16 cellular contexts compared by ENCODE assay signal in genomic region chr19:41120929-41121911, GRCh38. TPM values are rescaled to one million over a fixed set of nuclear protein-coding genes. Genes with fewer than 3 reads are reported as not detected.
DNase-seq lines count a peak whose midpoint lies in the region; ATAC-seq, FAIRE-seq and TF ChIP-seq lines count a peak whose summit lies in the region.
"Not testable (repeated sequence)": the region's sequence is repeated elsewhere in the genome, so short reads cannot be mapped to it uniquely, and the experiment has no call there.
"Had no signal": no experiment of that assay in that cellular context is flagged by ENCODE, and none has a peak within 500 bp of the region (broad histone marks: within the 10 kb centered on the region; RNA-seq: fewer than 3 reads in every experiment).

No MANE protein-coding gene starts in this region.

- H3K4me3 Mint-ChIP-seq in CD4-positive, alpha-beta T cell, result peak overlapping the region; percentile 0
- peak overlapping the region; percentile 8 for H3K4me3 Mint-ChIP-seq in activated naive CD4-positive, alpha-beta T cell treated with anti-CD3 and anti-CD28 coated beads, Interleukin-2, amount 10 ng/mL, durations not matched to agents 7 days and 5 days
- peak overlapping the region; percentile 62 for H3K4me3 Mint-ChIP-seq in stimulated activated effector memory CD8-positive, alpha-beta T cell treated with anti-CD3 and anti-CD28 coated beads, Interleukin-12 subunit alpha, Interleukin-12 subunit beta, amount 100 ng/mL, for 72 hours

- H3K36me3 ChIP-seq in kidney (ENCODE audit: control insufficient read depth in 1 of 2, insufficient read depth in 2 of 2, low read length in 2 of 2), result not testable (repeated sequence)

- not testable (repeated sequence) for H3K9me3 Mint-ChIP-seq in CD4-positive, alpha-beta T cell; activated naive CD4-positive, alpha-beta T cell treated with anti-CD3 and anti-CD28 coated beads, Interleukin-2, amount 10 ng/mL, durations not matched to agents 7 days and 5 days; stimulated activated effector memory CD8-positive, alpha-beta T cell treated with anti-CD3 and anti-CD28 coated beads, Interleukin-12 subunit alpha, Interleukin-12 subunit beta, amount 100 ng/mL, for 72 hours

- H3K4me1 ChIP-seq in kidney (ENCODE audit: control insufficient read depth in 1 of 2, insufficient read depth in 1 of 2, low read depth in 1 of 2, low read length in 2 of 2), result not testable (repeated sequence)

- H3K36me3 Mint-ChIP-seq in CD4-positive, alpha-beta T cell (ENCODE audit: low read depth); activated naive CD4-positive, alpha-beta T cell treated with anti-CD3 and anti-CD28 coated beads, Interleukin-2, amount 10 ng/mL, durations not matched to agents 7 days and 5 days; stimulated activated effector memory CD8-positive, alpha-beta T cell treated with anti-CD3 and anti-CD28 coated beads, Interleukin-12 subunit alpha, Interleukin-12 subunit beta, amount 100 ng/mL, for 72 hours: not testable (repeated sequence)

- POLR2A ChIA-PET in CD4-positive, alpha-beta T cell (lab: Charles Lee), result interaction anchor here (0.7 to 1.1 kb wide), 2 partner anchors 151 to 458 kb away, joined by 3 to 4 read pairs; no protein-coding TSS in a partner anchor

- not testable (repeated sequence) for H3K9me3 ChIP-seq in CD4-positive, alpha-beta T cell (ENCODE audit: control insufficient read depth, low read length); kidney (ENCODE audit: control insufficient read depth in 1 of 2, low read length in 2 of 2)

- not testable (repeated sequence) for TF ChIP-seq CTCF in CD4-positive, alpha-beta T cell (IDR thresholded peaks at IDR 0.05); kidney (IDR thresholded peaks at IDR 0.05; ENCODE audit: borderline replicate concordance, extremely low read depth, insufficient read depth)

- peak; percentile 86 for ATAC-seq in CD4-positive, alpha-beta T cell (ENCODE audit: poor library complexity)
- peak; percentile 78 for ATAC-seq in stimulated activated effector memory CD8-positive, alpha-beta T cell treated with anti-CD3 and anti-CD28 coated beads, Interleukin-12 subunit alpha, Interleukin-12 subunit beta, amount 100 ng/mL, for 72 hours

- intact Hi-C loops in CD4-positive, alpha-beta T cell (cut with DNase I, micrococcal nuclease), result loop anchor here in 1 of 2 experiments (1.0 kb wide), 1 partner anchor 142 kb away; no protein-coding TSS in a partner anchor
- intact Hi-C loops in kidney (cut with DNase I), result not testable (repeated sequence)

- not testable (repeated sequence) for FAIRE-seq in kidney (lab: Jason Lieb, UNC)

- peak; percentile 45 to 84 (median 64) for DNase-seq in CD4-positive, alpha-beta T cell
- peak; percentile 98 for DNase-seq in MV-4-11 (lab: John Stamatoyannopoulos, UW)
- DNase-seq in UCSD-AML1 (lab: John Stamatoyannopoulos, UW; ENCODE audit: unreplicated experiment), result peak; percentile 32
- DNase-seq in activated T-cell treated with anti-CD3 and anti-CD28 coated beads for 1 hour (ENCODE audit: low read depth), result peak; percentile 43
- peak; percentile 90 for DNase-seq in activated naive CD4-positive, alpha-beta T cell treated with anti-CD3 and anti-CD28 coated beads, Interleukin-2, amount 10 ng/mL, durations not matched to agents 7 days and 5 days
- DNase-seq in kidney, result peak; percentile 53
- peak; percentile 32 for DNase-seq in stimulated activated CD4-positive, alpha-beta T cell treated with anti-CD3 and anti-CD28 coated beads, Interleukin-1b, Interleukin-23, amount 100 ng/mL, for 48 hours
- peak in 1 of 2 donors; percentile 64 for DNase-seq in stimulated activated effector memory CD8-positive, alpha-beta T cell treated with anti-CD3 and anti-CD28 coated beads, Interleukin-12 subunit alpha, Interleukin-12 subunit beta, amount 100 ng/mL, for 72 hours (ENCODE audit: low spot score in 2 of 2)

- not testable (repeated sequence) for H3K4me3 ChIP-seq in kidney (ENCODE audit: low read length in 2 of 2)

- H3K9ac ChIP-seq in kidney (ENCODE audit: low read length in 2 of 2), result not testable (repeated sequence)

- H3K27ac ChIP-seq in CD4-positive, alpha-beta T cell (ENCODE audit: low read depth, low read length); kidney (ENCODE audit: low read depth in 2 of 2, low read length in 2 of 2): not testable (repeated sequence)

- H3K27ac Mint-ChIP-seq in CD4-positive, alpha-beta T cell, result peak overlapping the region; percentile 73
- peak overlapping the region; percentile 89 for H3K27ac Mint-ChIP-seq in activated naive CD4-positive, alpha-beta T cell treated with anti-CD3 and anti-CD28 coated beads, Interleukin-2, amount 10 ng/mL, durations not matched to agents 7 days and 5 days
- peak overlapping the region; percentile 86 for H3K27ac Mint-ChIP-seq in stimulated activated effector memory CD8-positive, alpha-beta T cell treated with anti-CD3 and anti-CD28 coated beads, Interleukin-12 subunit alpha, Interleukin-12 subunit beta, amount 100 ng/mL, for 72 hours

- H3K4me1 Mint-ChIP-seq in CD4-positive, alpha-beta T cell (ENCODE audit: low read depth), result peaks cover 15% of the 10 kb centered on the region
- peaks cover 39% of the 10 kb centered on the region for H3K4me1 Mint-ChIP-seq in activated naive CD4-positive, alpha-beta T cell treated with anti-CD3 and anti-CD28 coated beads, Interleukin-2, amount 10 ng/mL, durations not matched to agents 7 days and 5 days
- H3K4me1 Mint-ChIP-seq in stimulated activated effector memory CD8-positive, alpha-beta T cell treated with anti-CD3 and anti-CD28 coated beads, Interleukin-12 subunit alpha, Interleukin-12 subunit beta, amount 100 ng/mL, for 72 hours, result peaks cover 37% of the 10 kb centered on the region

- not testable (repeated sequence) for H3K27me3 Mint-ChIP-seq in CD4-positive, alpha-beta T cell
- peaks cover 22% of the 10 kb centered on the region for H3K27me3 Mint-ChIP-seq in activated naive CD4-positive, alpha-beta T cell treated with anti-CD3 and anti-CD28 coated beads, Interleukin-2, amount 10 ng/mL, durations not matched to agents 7 days and 5 days

- CTCF ChIA-PET in CD4-positive, alpha-beta T cell (lab: Charles Lee), result not testable (repeated sequence)
- CTCF ChIA-PET in activated naive CD4-positive, alpha-beta T cell treated with anti-CD3 and anti-CD28 coated beads, Interleukin-2, amount 10 ng/mL, durations not matched to agents 7 days and 5 days (lab: Charles Lee), result interaction anchor here (0.6 to 1.1 kb wide), 2 partner anchors 227 to 458 kb away, joined by 3 read pairs; no protein-coding TSS in a partner anchor

- not testable (repeated sequence) for H3K27me3 ChIP-seq in CD4-positive, alpha-beta T cell (ENCODE audit: control insufficient read depth, insufficient read depth, low read length)

RNA-seq across cellular contexts. Expression of gene CYP2F1, which starts 7.0 kb away (rescaled TPM):
- total RNA-seq in CD4-positive, alpha-beta T cell, result under 1 TPM; 0.47 to 0.96 TPM
- not detected for total RNA-seq in kidney
- polyA plus RNA-seq in kidney (ENCODE audit: insufficient read depth, low read depth, low replicate concordance), result not detected
- total RNA-seq: adrenal gland, Calu3, cerebellum, foreskin keratinocyte, G401, left ventricle myocardium superior, SJCRH30, thoracic aorta had no signal
- polyA plus RNA-seq: adrenal gland, foreskin keratinocyte had no signal

RNA-seq across cellular contexts. Expression of gene CYP2A13, which starts 33.0 kb away (rescaled TPM):
- total RNA-seq in CD4-positive, alpha-beta T cell, result not detected
- total RNA-seq in kidney, result not detected
- not detected for polyA plus RNA-seq in kidney (ENCODE audit: insufficient read depth, low read depth, low replicate concordance)
- total RNA-seq: adrenal gland, Calu3, cerebellum, foreskin keratinocyte, G401, left ventricle myocardium superior, SJCRH30, thoracic aorta had no signal
- polyA plus RNA-seq: adrenal gland, foreskin keratinocyte had no signal

Comparison
In these comparisons a context has a peak if more than half of its experiments do, and no peak if none do; other contexts are left out.
1. H3K4me3 Mint-ChIP-seq: peak in every context shown above with its lines; median percentile 62 in stimulated activated effector memory CD8-positive, alpha-beta T cell treated with anti-CD3 and anti-CD28 coated beads, Interleukin-12 subunit alpha, Interleukin-12 subunit beta, amount 100 ng/mL, for 72 hours; 8 in activated naive CD4-positive, alpha-beta T cell treated with anti-CD3 and anti-CD28 coated beads, Interleukin-2, amount 10 ng/mL, durations not matched to agents 7 days and 5 days; 0 in CD4-positive, alpha-beta T cell.